Comparison of ENCODE assay signal across 7 cellular contexts in the genomic region with DNA sequence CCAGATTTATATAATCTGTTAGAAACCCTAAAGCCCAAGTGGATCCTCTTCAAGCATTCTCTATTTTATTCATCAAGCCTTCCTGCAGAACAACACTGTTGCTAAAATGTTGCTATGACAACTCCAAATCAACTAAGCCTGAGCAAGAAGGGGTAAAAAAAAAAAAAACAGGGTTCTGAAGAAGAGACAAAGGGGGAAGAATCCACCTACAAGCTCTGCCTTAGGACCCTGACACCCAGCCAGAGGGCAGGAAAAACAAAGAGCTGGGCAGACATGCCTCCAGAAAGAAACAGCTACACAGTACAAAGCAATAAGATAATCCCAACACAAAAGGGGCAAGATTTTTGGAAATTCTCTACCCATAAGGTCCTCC. TPM values are rescaled to one million over a fixed set of nuclear protein-coding genes. Genes with fewer than 3 reads are reported as not detected.
DNase-seq lines count a peak whose midpoint lies in the region; ATAC-seq and TF ChIP-seq lines count a peak whose summit lies in the region.

No MANE protein-coding gene starts in this region.

- H3K4me1 Mint-ChIP-seq in activated CD8-positive, alpha-beta T cell treated with anti-CD3 and anti-CD28 coated beads, Interleukin-2, amount 10 ng/mL, durations not matched to agents 7 days and 5 days (ENCODE audit: low read depth) = peaks cover 58% of the 10 kb centered on the region
- peaks cover 61% of the 10 kb centered on the region for H3K4me1 Mint-ChIP-seq in stimulated activated memory B cell treated with anti-CD40 and anti-IgM and Interleukin-4, amounts not matched to agents 10 μg/mL and 1 μg/mL and 100 μg/mL, for 72 hours

- peak; percentile 17 for ATAC-seq in activated CD8-positive, alpha-beta T cell treated with anti-CD3 and anti-CD28 coated beads, Interleukin-2, amount 10 ng/mL, durations not matched to agents 7 days and 5 days
- no peak for ATAC-seq in stimulated activated memory B cell treated with anti-CD40 and anti-IgM and Interleukin-4, amounts not matched to agents 10 μg/mL and 1 μg/mL and 100 μg/mL, for 72 hours
- ATAC-seq in GM18511 (IDR thresholded peaks at IDR 0.05; ENCODE audit: unreplicated experiment) (no peak), GM19455 (IDR thresholded peaks at IDR 0.05; ENCODE audit: unreplicated experiment) (no peak), GM21723 (IDR thresholded peaks at IDR 0.05; ENCODE audit: unreplicated experiment) (no peak)

- H3K9me3 Mint-ChIP-seq in activated CD8-positive, alpha-beta T cell treated with anti-CD3 and anti-CD28 coated beads, Interleukin-2, amount 10 ng/mL, durations not matched to agents 7 days and 5 days (ENCODE audit: insufficient read depth) = no peaks in the 10 kb centered on the region
- no peaks in the 10 kb centered on the region for H3K9me3 Mint-ChIP-seq in stimulated activated memory B cell treated with anti-CD40 and anti-IgM and Interleukin-4, amounts not matched to agents 10 μg/mL and 1 μg/mL and 100 μg/mL, for 72 hours

- H3K27ac Mint-ChIP-seq in activated CD8-positive, alpha-beta T cell treated with anti-CD3 and anti-CD28 coated beads, Interleukin-2, amount 10 ng/mL, durations not matched to agents 7 days and 5 days = peak overlapping the region; percentile 99
- peak overlapping the region; percentile 95 for H3K27ac Mint-ChIP-seq in stimulated activated memory B cell treated with anti-CD40 and anti-IgM and Interleukin-4, amounts not matched to agents 10 μg/mL and 1 μg/mL and 100 μg/mL, for 72 hours

- CTCF ChIA-PET in activated CD8-positive, alpha-beta T cell treated with anti-CD3 and anti-CD28 coated beads, Interleukin-2, amount 10 ng/mL, durations not matched to agents 7 days and 5 days (lab: Charles Lee) = interaction anchor here (0.7 to 10.7 kb wide), 13 partner anchors 18 to 342 kb away, joined by 3 to 114 read pairs (median 4); partner anchors contain the start of genes ARHGAP30, F11R and KLHDC9

- peak overlapping the region; percentile 85 for H3K4me3 Mint-ChIP-seq in activated CD8-positive, alpha-beta T cell treated with anti-CD3 and anti-CD28 coated beads, Interleukin-2, amount 10 ng/mL, durations not matched to agents 7 days and 5 days
- H3K4me3 Mint-ChIP-seq in stimulated activated memory B cell treated with anti-CD40 and anti-IgM and Interleukin-4, amounts not matched to agents 10 μg/mL and 1 μg/mL and 100 μg/mL, for 72 hours = peak overlapping the region; percentile 98

- H3K36me3 Mint-ChIP-seq in activated CD8-positive, alpha-beta T cell treated with anti-CD3 and anti-CD28 coated beads, Interleukin-2, amount 10 ng/mL, durations not matched to agents 7 days and 5 days (ENCODE audit: low read depth) = peaks cover 85% of the 10 kb centered on the region
- peaks cover 51% of the 10 kb centered on the region for H3K36me3 Mint-ChIP-seq in stimulated activated memory B cell treated with anti-CD40 and anti-IgM and Interleukin-4, amounts not matched to agents 10 μg/mL and 1 μg/mL and 100 μg/mL, for 72 hours

- peak overlapping the region; percentile 91 for H3K4me3 ChIP-seq in HFF-Myc (replicated peaks; ENCODE audit: low read depth, low read length)
- H3K4me3 ChIP-seq in iPS-11a (ENCODE audit: low read depth, low read length) = peak overlapping the region; percentile 90

- DNase-seq in HFF-Myc (ENCODE audit: extremely low read depth, low read depth) = no peak
- DNase-seq in activated CD8-positive, alpha-beta T cell treated with anti-CD3 and anti-CD28 coated beads, Interleukin-2, amount 10 ng/mL, durations not matched to agents 7 days and 5 days = no peak

- POLR2A ChIA-PET in activated CD8-positive, alpha-beta T cell treated with anti-CD3 and anti-CD28 coated beads, Interleukin-2, amount 10 ng/mL, durations not matched to agents 7 days and 5 days (lab: Charles Lee) = interaction anchor here (0.7 to 4.8 kb wide), 14 partner anchors 10 to 345 kb away, joined by 3 to 141 read pairs (median 11); partner anchors contain the start of genes ARHGAP30, DEDD, F11R and NIT1

- no peak for TF ChIP-seq CTCF in HFF-Myc (IDR thresholded peaks at IDR 0.05; ENCODE audit: low read depth, low read length, missing control alignments)

- no peaks in the 10 kb centered on the region for H3K27me3 Mint-ChIP-seq in activated CD8-positive, alpha-beta T cell treated with anti-CD3 and anti-CD28 coated beads, Interleukin-2, amount 10 ng/mL, durations not matched to agents 7 days and 5 days (ENCODE audit: low read depth)
- no peaks in the 10 kb centered on the region for H3K27me3 Mint-ChIP-seq in stimulated activated memory B cell treated with anti-CD40 and anti-IgM and Interleukin-4, amounts not matched to agents 10 μg/mL and 1 μg/mL and 100 μg/mL, for 72 hours

RNA-seq across cellular contexts. Expression of gene USF1, which starts 1.3 kb away (rescaled TPM):
- total RNA-seq in activated CD8-positive, alpha-beta T cell treated with anti-CD3 and anti-CD28 coated beads, Interleukin-2, amount 10 ng/mL, durations not matched to agents 7 days and 5 days = 10 to 100 TPM; 81.6 to 83.2 TPM

RNA-seq across cellular contexts. Expression of gene TSTD1, which starts 5.8 kb away (rescaled TPM):
- total RNA-seq in activated CD8-positive, alpha-beta T cell treated with anti-CD3 and anti-CD28 coated beads, Interleukin-2, amount 10 ng/mL, durations not matched to agents 7 days and 5 days = 10 to 100 TPM; 63.2 to 63.3 TPM

RNA-seq across cellular contexts. Expression of gene F11R, which starts 23.6 kb away (rescaled TPM):
- 10 to 100 TPM; 13.7 to 18.4 TPM for total RNA-seq in activated CD8-positive, alpha-beta T cell treated with anti-CD3 and anti-CD28 coated beads, Interleukin-2, amount 10 ng/mL, durations not matched to agents 7 days and 5 days

RNA-seq across cellular contexts. Expression of gene ARHGAP30, which starts 25.2 kb away (rescaled TPM):
- total RNA-seq in activated CD8-positive, alpha-beta T cell treated with anti-CD3 and anti-CD28 coated beads, Interleukin-2, amount 10 ng/mL, durations not matched to agents 7 days and 5 days = 100 to 1,000 TPM; 277 to 281 TPM

RNA-seq across cellular contexts. Expression of gene NECTIN4, which starts 44.8 kb away (rescaled TPM):
- not detected for total RNA-seq in activated CD8-positive, alpha-beta T cell treated with anti-CD3 and anti-CD28 coated beads, Interleukin-2, amount 10 ng/mL, durations not matched to agents 7 days and 5 days
